In the genomic region with DNA sequence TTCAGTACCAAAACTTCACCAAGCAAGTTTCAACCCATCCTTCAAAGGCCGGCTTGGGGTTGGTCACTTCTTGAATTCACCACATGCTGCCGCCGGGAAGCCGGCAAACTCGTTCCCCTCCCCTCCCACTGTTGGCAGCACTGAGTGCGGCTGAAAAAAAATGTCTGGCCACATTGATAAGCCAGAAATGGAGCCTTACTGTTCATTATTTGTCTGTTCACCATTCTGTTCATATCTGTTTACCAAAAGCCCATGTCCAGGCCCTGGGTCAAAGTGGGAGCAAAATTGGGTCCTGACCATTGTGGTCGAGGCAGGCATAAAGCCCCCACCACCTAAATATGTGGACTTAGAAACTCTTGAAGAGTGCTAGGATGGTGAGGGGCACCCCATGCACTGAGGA, we compare ENCODE assay signal across 1 cellular context.
TF ChIP-seq lines count a peak whose summit lies in the region.

No MANE protein-coding gene starts in this region.

TF ChIP-seq in IMR-90, 13 proteins besides CTCF, POLR2A, EP300 and RAD21:
- TF ChIP-seq RFX5 (IDR thresholded peaks at IDR 0.05; ENCODE audit: low read depth, low read length) (no peak), MXI1 (IDR thresholded peaks at IDR 0.05; ENCODE audit: borderline replicate concordance, low read depth, low read length) (no peak), CEBPB (IDR thresholded peaks at IDR 0.05; ENCODE audit: low read depth, low read length) (no peak), BHLHE40 (IDR thresholded peaks at IDR 0.05; ENCODE audit: low read depth, low read length) (no peak), SMC3 (IDR thresholded peaks at IDR 0.05; ENCODE audit: low read depth, low read length) (no peak), NFE2L2 (IDR thresholded peaks at IDR 0.05; ENCODE audit: low read depth, low read length) (no peak), CHD1 (IDR thresholded peaks at IDR 0.05; ENCODE audit: low read depth, low read length) (no peak), ELK1 (IDR thresholded peaks at IDR 0.05; ENCODE audit: borderline replicate concordance, low read depth, low read length) (no peak)
- TF ChIP-seq, protein P1, sequence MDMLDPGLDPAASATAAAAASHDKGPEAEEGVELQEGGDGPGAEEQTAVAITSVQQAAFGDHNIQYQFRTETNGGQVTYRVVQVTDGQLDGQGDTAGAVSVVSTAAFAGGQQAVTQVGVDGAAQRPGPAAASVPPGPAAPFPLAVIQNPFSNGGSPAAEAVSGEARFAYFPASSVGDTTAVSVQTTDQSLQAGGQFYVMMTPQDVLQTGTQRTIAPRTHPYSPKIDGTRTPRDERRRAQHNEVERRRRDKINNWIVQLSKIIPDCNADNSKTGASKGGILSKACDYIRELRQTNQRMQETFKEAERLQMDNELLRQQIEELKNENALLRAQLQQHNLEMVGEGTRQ (IDR thresholded peaks at IDR 0.05; ENCODE audit: low read depth, low read length) = no peak
